ENCODE assay signal across 9 cellular contexts in the genomic region with DNA sequence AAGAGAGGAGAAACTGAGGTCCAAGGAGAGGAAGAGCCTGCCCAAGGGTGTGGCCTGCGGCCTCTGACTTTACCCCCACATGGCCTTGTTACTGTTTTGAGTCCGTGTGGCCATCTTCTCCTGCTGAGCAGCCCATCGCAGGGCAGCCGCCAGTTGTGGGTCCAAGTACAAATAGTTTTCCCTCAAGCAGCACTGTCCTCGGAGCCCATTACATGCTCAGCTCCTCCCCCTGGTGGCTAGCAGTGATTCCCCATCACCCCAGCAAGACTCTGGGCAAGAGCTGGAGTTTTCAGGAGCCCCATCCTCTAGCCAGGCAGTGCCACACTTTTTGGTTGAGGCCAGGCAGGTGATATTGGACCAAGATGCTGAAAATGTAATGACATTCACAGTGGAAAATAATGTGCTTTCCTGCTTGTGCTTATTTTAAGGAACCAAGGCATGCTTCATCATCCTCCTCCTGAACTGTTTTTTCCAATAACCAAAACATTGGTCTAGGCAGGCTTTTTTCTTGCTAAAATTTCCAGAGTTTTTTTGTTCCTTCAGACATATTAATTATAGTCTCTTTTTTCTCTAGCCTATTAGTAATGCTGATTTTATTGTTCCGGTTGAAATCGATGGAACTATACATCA. TPM values are rescaled to one million over a fixed set of nuclear protein-coding genes. Genes with fewer than 3 reads are reported as not detected.
DNase-seq lines count a peak whose midpoint lies in the region; ATAC-seq and TF ChIP-seq lines count a peak whose summit lies in the region.
"Had no signal": no experiment of that assay in that cellular context is flagged by ENCODE, and none has a peak within 500 bp of the region (broad histone marks: within the 10 kb centered on the region; RNA-seq: fewer than 3 reads in every experiment).

No MANE protein-coding gene starts in this region.

- H3K36me3 Mint-ChIP-seq in CD8-positive, alpha-beta memory T cell, result no peaks in the 10 kb centered on the region
- H3K36me3 Mint-ChIP-seq in MCF 10A (ENCODE audit: insufficient read depth, unreplicated experiment), result peaks cover 35% of the 10 kb centered on the region

- no peaks in the 10 kb centered on the region for H3K9me3 Mint-ChIP-seq in CD8-positive, alpha-beta memory T cell
- no peaks in the 10 kb centered on the region for H3K9me3 Mint-ChIP-seq in MCF 10A (ENCODE audit: unreplicated experiment)

- DNase-seq in CD8-positive, alpha-beta memory T cell, result peak; percentile 12 to 58 (median 32)
- DNase-seq in MCF 10A (ENCODE audit: unreplicated experiment) (peak; percentile 71), kidney epithelial cell (ENCODE audit: low read depth) (no peak), putamen (ENCODE audit: low spot score) (no peak)
- peak; percentile 60 for DNase-seq in stimulated activated CD4-positive, alpha-beta T cell treated with anti-CD3 and anti-CD28 coated beads, Interleukin-4, amount 100 ng/mL, for 1 hour

- no peaks in the 10 kb centered on the region for H4K20me1 ChIP-seq in KMS-11 (ENCODE audit: insufficient read depth)

- CTCF ChIA-PET in CD8-positive, alpha-beta memory T cell (lab: Charles Lee), result interaction anchor here (0.6 to 3.7 kb wide), 9 partner anchors 9 to 513 kb away, joined by 3 to 30 read pairs (median 3); no protein-coding TSS in a partner anchor
- CTCF ChIA-PET in MCF 10A (lab: Yijun Ruan, JAX), result interaction anchor here (0.6 to 13.9 kb wide), 23 partner anchors 9 to 742 kb away, joined by 3 to 207 read pairs (median 5); no protein-coding TSS in a partner anchor

- no peaks in the 10 kb centered on the region for H3K36me3 ChIP-seq in CD8-positive, alpha-beta memory T cell (ENCODE audit: insufficient read depth, low read length)
- H3K36me3 ChIP-seq in KMS-11 (ENCODE audit: insufficient read depth) (no peaks in the 10 kb centered on the region), kidney epithelial cell (ENCODE audit: control insufficient read depth, insufficient read depth, low read length) (no peaks in the 10 kb centered on the region)

- H3K4me3 ChIP-seq in CD8-positive, alpha-beta memory T cell (ENCODE audit: low read length), result no peak overlapping the region
- no peak overlapping the region for H3K4me3 ChIP-seq in KMS-11 (IDR thresholded peaks at IDR 0.05; ENCODE audit: insufficient read depth, low read depth, low read length)
- no peak overlapping the region for H3K4me3 ChIP-seq in kidney epithelial cell (ENCODE audit: low read depth, low read length)
- H3K4me3 ChIP-seq: SK-N-MC had no signal

- H3K9ac ChIP-seq in KMS-11, result no peak overlapping the region

- H3K4me1 ChIP-seq in CD8-positive, alpha-beta memory T cell (ENCODE audit: insufficient read depth, low read length), result no peaks in the 10 kb centered on the region
- no peaks in the 10 kb centered on the region for H3K4me1 ChIP-seq in KMS-11 (ENCODE audit: low read depth, poor library complexity, severe bottlenecking)

- ATAC-seq in GM19395 (IDR thresholded peaks at IDR 0.05; ENCODE audit: unreplicated experiment), result peak; percentile 80

- H3K27ac Mint-ChIP-seq in CD8-positive, alpha-beta memory T cell, result no peak overlapping the region
- peak overlapping the region; percentile 57 for H3K27ac Mint-ChIP-seq in MCF 10A (ENCODE audit: low read depth, unreplicated experiment)

- H3K4me3 Mint-ChIP-seq in CD8-positive, alpha-beta memory T cell, result no peak overlapping the region
- H3K4me3 Mint-ChIP-seq in MCF 10A (ENCODE audit: unreplicated experiment), result no peak overlapping the region

- H3K9me3 ChIP-seq in CD8-positive, alpha-beta memory T cell (ENCODE audit: low read length), result no peaks in the 10 kb centered on the region

- POLR2A ChIA-PET in CD8-positive, alpha-beta memory T cell (lab: Charles Lee), result no interaction called here
- POLR2A ChIA-PET in MCF 10A (lab: Yijun Ruan, JAX), result interaction anchor here (1.0 to 3.3 kb wide), 6 partner anchors 9 to 114 kb away, joined by 3 to 15 read pairs (median 4); no protein-coding TSS in a partner anchor

- H3K27ac ChIP-seq in CD8-positive, alpha-beta memory T cell (ENCODE audit: low read depth, low read length), result no peak overlapping the region
- H3K27ac ChIP-seq in KMS-11, result no peak overlapping the region
- H3K27ac ChIP-seq in VCaP, result peak overlapping the region; percentile 91
- H3K27ac ChIP-seq: SK-N-MC had no signal

- H3K4me2 ChIP-seq in KMS-11, result no peak overlapping the region

- intact Hi-C loops in MCF 10A (cut with micrococcal nuclease), result loop anchor here (1.0 kb wide), 1 partner anchor 112 kb away; no protein-coding TSS in a partner anchor

- no TSS peak for BruUV-seq in MCF 10A (replicated peaks; lab: Mats Ljungman, UMichigan)

- TF ChIP-seq CTCF in KMS-11 (conservative IDR thresholded peaks at IDR 0.05; ENCODE audit: low read depth, low read length) (peak; percentile 77), VCaP (conservative IDR thresholded peaks at IDR 0.05) (peak; percentile 84), MCF 10A (IDR thresholded peaks at IDR 0.05; ENCODE audit: unreplicated experiment) (peak; percentile 74), kidney epithelial cell (IDR thresholded peaks at IDR 0.05; ENCODE audit: insufficient read depth, low read length, poor library complexity, severe bottlenecking) (peak; percentile 84)

- H3K27me3 ChIP-seq in CD8-positive, alpha-beta memory T cell (ENCODE audit: insufficient read depth, low read length, poor library complexity, severe bottlenecking), result no peaks in the 10 kb centered on the region
- H3K27me3 ChIP-seq in KMS-11 (ENCODE audit: insufficient read depth, low read depth), result no peaks in the 10 kb centered on the region
- H3K27me3 ChIP-seq in kidney epithelial cell (ENCODE audit: control insufficient read depth, insufficient read depth, low read length), result no peaks in the 10 kb centered on the region

- H3K27me3 Mint-ChIP-seq in CD8-positive, alpha-beta memory T cell, result peaks cover 0 to 5% of the 10 kb centered on the region in 2 donors
- H3K27me3 Mint-ChIP-seq in MCF 10A (ENCODE audit: insufficient read depth, unreplicated experiment), result no peaks in the 10 kb centered on the region

- no peak overlapping the region for H2AFZ ChIP-seq in KMS-11 (ENCODE audit: low read depth)

- no peaks in the 10 kb centered on the region for H3K4me1 Mint-ChIP-seq in CD8-positive, alpha-beta memory T cell
- H3K4me1 Mint-ChIP-seq in MCF 10A (ENCODE audit: insufficient read depth, unreplicated experiment), result peaks cover 10% of the 10 kb centered on the region

- no peaks in the 10 kb centered on the region for H3K79me2 ChIP-seq in KMS-11 (ENCODE audit: insufficient read depth, low read depth)

RNA-seq across cellular contexts. Expression of gene VILL, which starts 23.2 kb away (rescaled TPM):
- 10 to 100 TPM; 14.7 to 15.8 TPM for total RNA-seq in CD8-positive, alpha-beta memory T cell
- 16.8 TPM for polyA plus RNA-seq in CD8-positive, alpha-beta memory T cell
- total RNA-seq in MCF 10A (2022), result not detected in 2 replicates
- total RNA-seq in kidney epithelial cell, result 7.8 and 11.6 TPM in 2 replicates

Comparison
In these comparisons a context has a peak if more than half of its experiments do, and no peak if none do; other contexts are left out.
1. DNase-seq: peak in CD8-positive, alpha-beta memory T cell (5 of 5), MCF 10A (single experiment) and stimulated activated CD4-positive, alpha-beta T cell treated with anti-CD3 and anti-CD28 coated beads, Interleukin-4, amount 100 ng/mL, for 1 hour (single experiment); none in kidney epithelial cell (single experiment) and putamen (single experiment).
2. Peak in every context shown above with its lines, with median percentiles within 50 percentile points of each other: CTCF ChIP-seq.